Comparison of ENCODE assay signal across 20 cellular contexts in genomic region chr18:46346896-46347630, GRCh38.
A peak's percentile ranks its signal among the peaks of the same experiment; 100 is the strongest.
DNase-seq lines count a peak whose midpoint lies in the region; TF ChIP-seq lines count a peak whose summit lies in the region.
"Had no signal": no experiment of that assay in that cellular context is flagged by ENCODE, and none has a peak within 500 bp of the region (broad histone marks: within the 10 kb centered on the region; RNA-seq: fewer than 3 reads in every experiment).

No MANE protein-coding gene starts in this region.

- H2BK120ac ChIP-seq in H9 (ENCODE audit: low read depth, low read length, poor library complexity, severe bottlenecking) = no peak overlapping the region

- H3K56ac ChIP-seq in H9 (ENCODE audit: insufficient read length, low read depth, low read length) = no peak overlapping the region

- H4K91ac ChIP-seq in H9 (ENCODE audit: insufficient read length, low read depth, low read length) = no peak overlapping the region

- no peak overlapping the region for H3K4me3 Mint-ChIP-seq in H9
- H3K4me3 Mint-ChIP-seq in immature natural killer cell = peak overlapping the region in 2 of 5 donors; percentile 46 to 66

- no peak overlapping the region for H2AFZ ChIP-seq in H9 (ENCODE audit: low read length)

- H3K79me1 ChIP-seq in H9 (ENCODE audit: insufficient read depth, low read depth, low read length, poor library complexity, severe bottlenecking) = no peaks in the 10 kb centered on the region

- H3K27ac ChIP-seq in BLaER1 treated with 17β-estradiol and CSF1 and Interleukin-3, amounts not matched to agents 10 nM and 100 nM = peak overlapping the region in 8 of 11 experiments; percentile 71 to 91 (median 84); a peak in 16 of 22 replicates
- no peak overlapping the region for H3K27ac ChIP-seq in H9 (ENCODE audit: insufficient read length, low read depth, low read length)
- no peak overlapping the region for H3K27ac ChIP-seq in sigmoid colon
- H3K27ac ChIP-seq: C4-2B had no signal

- no peaks in the 10 kb centered on the region for H3K23me2 ChIP-seq in H9 (ENCODE audit: insufficient read length, low read depth, low read length, poor library complexity, severe bottlenecking)

- intact Hi-C loops in sigmoid colon (cut with DNase I) (no loop called here), lower leg skin (cut with DNase I; ENCODE audit: low total_unique reads) (no loop called here)

- no peak overlapping the region for H2BK5ac ChIP-seq in H9 (ENCODE audit: insufficient read length, low read length)

- peak overlapping the region; percentile 88 to 98 (median 93); a peak in 20 of 22 replicates for H3K4me2 ChIP-seq in BLaER1 treated with 17β-estradiol and CSF1 and Interleukin-3, amounts not matched to agents 10 nM and 100 nM
- H3K4me2 ChIP-seq in H9 (ENCODE audit: insufficient read depth, insufficient read length, low read length) = no peak overlapping the region

- TF ChIP-seq POLR2A in sigmoid colon (IDR thresholded peaks at IDR 0.05) (no peak), lower leg skin (IDR thresholded peaks at IDR 0.05) (no peak)

- H3T11ph ChIP-seq in H9 (ENCODE audit: low read length) = no peak overlapping the region

- H3K18ac ChIP-seq in H9 (ENCODE audit: insufficient read length, low read depth, low read length) = no peak overlapping the region

- TF ChIP-seq EP300 in sigmoid colon (IDR thresholded peaks at IDR 0.05) = no peak

- peak overlapping the region in 6 of 11 experiments; percentile 12 to 81 (median 54); a peak in 5 of 22 replicates for H3K9ac ChIP-seq in BLaER1 treated with 17β-estradiol and CSF1 and Interleukin-3, amounts not matched to agents 10 nM and 100 nM
- H3K9ac ChIP-seq in H9 (ENCODE audit: extremely low read depth, insufficient read length, low read length) = no peak overlapping the region

- no peak overlapping the region for H2BK20ac ChIP-seq in H9 (ENCODE audit: low read depth, low read length, poor library complexity, severe bottlenecking)

- no peak overlapping the region for H3K4ac ChIP-seq in H9 (ENCODE audit: low read depth, low read length)

- DNase-seq in H9 (no peak), immature natural killer cell (no peak), sigmoid colon (peak; percentile 54), lower leg skin (ENCODE audit: low spot score in 2 of 2) (no peak), AG08396 (ENCODE audit: low spot score) (no peak), ACHN (no peak)
- DNase-seq: DMS53, EL, GF-D8, Kasumi-1, MG63, NCI-H1048, NCI-H1417 treated with DMSO at 0.1 percent for 48 hours, NCI-H187 treated with DMSO at 0.1 percent for 48 hours, NCI-H2107, NCI-H446 treated with DMSO at 0.1 percent for 48 hours, NCI-H526 treated with DMSO at 0.1 percent for 48 hours, Right ventricle myocardium superior had no signal

- H3K9me3 Mint-ChIP-seq in H9 (no peaks in the 10 kb centered on the region), immature natural killer cell (no peaks in the 10 kb centered on the region)

- WGBS in H9 (ENCODE audit: extremely low coverage, insufficient read length, low lambda C conversion rate) = no CpG with 5 or more reads among the region's 19 CpGs
- WGBS in sigmoid colon, 2 donors = 89 to 93% methylated on average over 19 of the region's 19 CpGs
- WGBS in lower leg skin, 2 donors = 94 to 95% methylated on average over 19 of the region's 19 CpGs

- H2BK12ac ChIP-seq in H9 (ENCODE audit: insufficient read length, low read depth, low read length) = no peak overlapping the region

- H3K4me1 ChIP-seq in BLaER1 treated with 17β-estradiol and CSF1 and Interleukin-3, amounts not matched to agents 10 nM and 100 nM = peaks cover 68 to 99% (median 95%) of the 10 kb centered on the region in 10 experiments
- peaks cover 3% of the 10 kb centered on the region; the same call in 1 of the 2 replicates for H3K4me1 ChIP-seq in H9 (ENCODE audit: insufficient read depth, low read length)
- peaks cover 0 to 7% (median 0%) of the 10 kb centered on the region in 4 donors for H3K4me1 ChIP-seq in sigmoid colon

- H2BK15ac ChIP-seq in H9 (ENCODE audit: low read depth, low read length) = no peak overlapping the region

- peaks cover 0 to 88% (median 42%) of the 10 kb centered on the region in 11 experiments; a peak in 15 of 22 replicates for H4K20me1 ChIP-seq in BLaER1 treated with 17β-estradiol and CSF1 and Interleukin-3, amounts not matched to agents 10 nM and 100 nM
- H4K20me1 ChIP-seq in H9 (ENCODE audit: control insufficient read depth, insufficient read depth, insufficient read length) = no peaks in the 10 kb centered on the region

- H3K27me3 Mint-ChIP-seq in H9 (ENCODE audit: low read depth) = no peaks in the 10 kb centered on the region
- H3K27me3 Mint-ChIP-seq in immature natural killer cell (ENCODE audit: low read depth in 3 of 3) = no peaks in the 10 kb centered on the region

- H2AK5ac ChIP-seq in H9 (ENCODE audit: insufficient read length, low read length) = no peak overlapping the region

- in situ Hi-C loops in ACHN (cut with HindIII; ENCODE audit: low pct_ligation_motif_present, low pct_unique_long_range_greater_than_20kb, low sequenced_read_pairs) = no loop called here

- H3K27me3 ChIP-seq in BLaER1 treated with 17β-estradiol and CSF1 and Interleukin-3, amounts not matched to agents 10 nM and 100 nM = no peaks in the 10 kb centered on the region
- H3K27me3 ChIP-seq in H9 (ENCODE audit: insufficient read depth, low read length) (no peaks in the 10 kb centered on the region), sigmoid colon (no peaks in the 10 kb centered on the region)
- H3K27me3 ChIP-seq: MG63 had no signal

- TF ChIP-seq CTCF in H9 (conservative IDR thresholded peaks at IDR 0.05) = no peak
- no peak for TF ChIP-seq CTCF in sigmoid colon (IDR thresholded peaks at IDR 0.05)
- no peak for TF ChIP-seq CTCF in lower leg skin (IDR thresholded peaks at IDR 0.05)

- no peaks in the 10 kb centered on the region; a peak in 1 of 22 replicates for H3K9me3 ChIP-seq in BLaER1 treated with 17β-estradiol and CSF1 and Interleukin-3, amounts not matched to agents 10 nM and 100 nM (replicated peaks in 1 of 11)
- H3K9me3 ChIP-seq in H9 (ENCODE audit: control insufficient read depth, low read depth, low read length) (no peaks in the 10 kb centered on the region), sigmoid colon (no peaks in the 10 kb centered on the region)
- H3K9me3 ChIP-seq: MG63 had no signal

- H3K14ac ChIP-seq in H9 (ENCODE audit: insufficient read depth, low read length) = no peak overlapping the region

- H3K36me3 ChIP-seq in BLaER1 treated with 17β-estradiol and CSF1 and Interleukin-3, amounts not matched to agents 10 nM and 100 nM = peaks cover 0 to 52% (median 40%) of the 10 kb centered on the region in 11 experiments; a peak in 17 of 22 replicates
- no peaks in the 10 kb centered on the region for H3K36me3 ChIP-seq in sigmoid colon
- H3K36me3 ChIP-seq: MG63 had no signal

- no peak overlapping the region for H4K5ac ChIP-seq in H9 (ENCODE audit: insufficient read length, low read depth, low read length)

- H3K4me3 ChIP-seq in BLaER1 treated with 17β-estradiol and CSF1 and Interleukin-3, amounts not matched to agents 10 nM and 100 nM = no peak overlapping the region
- H3K4me3 ChIP-seq in sigmoid colon (no peak overlapping the region), lower leg skin (ENCODE audit: low read depth, poor library complexity, severe bottlenecking) (no peak overlapping the region)
- H3K4me3 ChIP-seq: MG63 had no signal

- no peak overlapping the region for H3K23ac ChIP-seq in H9 (ENCODE audit: insufficient read length, low read depth, low read length)

- H3K4me1 Mint-ChIP-seq in H9 = peaks cover 12 to 27% of the 10 kb centered on the region in 2 experiments
- peaks cover 99 to 100% of the 10 kb centered on the region in 2 donors for H3K4me1 Mint-ChIP-seq in immature natural killer cell

- H4K8ac ChIP-seq in H9 (replicated peaks; ENCODE audit: insufficient read length, low read depth, low read length) = no peak overlapping the region

- H3K27ac Mint-ChIP-seq in H9 = peak overlapping the region in 2 of 3 experiments; percentile 46 to 70; a peak in 4 of 7 replicates
- peak overlapping the region; percentile 45 to 97 (median 90) for H3K27ac Mint-ChIP-seq in immature natural killer cell

- H3K36me3 Mint-ChIP-seq in H9 (ENCODE audit: insufficient read depth in 1 of 3, low read depth in 3 of 3) (no peaks in the 10 kb centered on the region; a peak in 1 of 7 replicates), immature natural killer cell (peaks cover 0 to 14% (median 3%) of the 10 kb centered on the region in 3 donors)

- H3K79me2 ChIP-seq in H9 (ENCODE audit: insufficient read depth, low read length) = no peaks in the 10 kb centered on the region

Comparison
In these comparisons a context has a peak if more than half of its experiments do, and no peak if none do; other contexts are left out.
1. H3K27ac ChIP-seq: peak in BLaER1 treated with 17β-estradiol and CSF1 and Interleukin-3, amounts not matched to agents 10 nM and 100 nM (8 of 11); none in H9 (single experiment) and sigmoid colon (0 of 4).